14 cellular contexts compared by ENCODE assay signal in genomic region chr10:132774905-132775863, GRCh38. TPM values are rescaled to one million over a fixed set of nuclear protein-coding genes. Genes with fewer than 3 reads are reported as not detected.
DNase-seq lines count a peak whose midpoint lies in the region; ATAC-seq and TF ChIP-seq lines count a peak whose summit lies in the region.
"Had no signal": no experiment of that assay in that cellular context is flagged by ENCODE, and none has a peak within 500 bp of the region (broad histone marks: within the 10 kb centered on the region; RNA-seq: fewer than 3 reads in every experiment).

No MANE protein-coding gene starts in this region.

- no peaks in the 10 kb centered on the region for H3K9me3 ChIP-seq in Peyer's patch
- H3K9me3 ChIP-seq in upper lobe of right lung, result no peaks in the 10 kb centered on the region
- H3K9me3 ChIP-seq: vagina had no signal

- no peak overlapping the region for H3K4me3 Mint-ChIP-seq in activated T-cell treated with anti-CD3 and anti-CD28 coated beads, Interleukin-2, amount 50 U/mL, for 72 hours
- H3K4me3 Mint-ChIP-seq: activated naive CD8-positive, alpha-beta T cell; CD4-positive, CD25-positive, alpha-beta regulatory T cell; T-helper 2 cell treated with Interferon-gamma antibody and Interleukin-4, amounts not matched to agents 5 μg/mL and 100 μg/mL, for 36 hours had no signal

- H3K36me3 ChIP-seq in Peyer's patch, result peaks cover 0 to 29% (median 0%) of the 10 kb centered on the region in 3 donors
- H3K36me3 ChIP-seq in upper lobe of right lung, result peaks cover 7% of the 10 kb centered on the region

- H3K27ac Mint-ChIP-seq in activated T-cell treated with anti-CD3 and anti-CD28 coated beads, Interleukin-2, amount 50 U/mL, for 72 hours, result no peak overlapping the region
- H3K27ac Mint-ChIP-seq: activated naive CD8-positive, alpha-beta T cell; T-helper 2 cell treated with Interferon-gamma antibody and Interleukin-4, amounts not matched to agents 5 μg/mL and 100 μg/mL, for 36 hours had no signal

- TF ChIP-seq POLR2A in Peyer's patch (IDR thresholded peaks at IDR 0.05), result no peak

- DNase-seq in left ventricle myocardium superior (no peak), cardiac septum (ENCODE audit: low spot score) (no peak), Peyer's patch (peak in 2 of 3 donors; percentile 58 to 63), hypothalamus (lab: John Stamatoyannopoulos, UW) (peak in 50 of 51 donors; percentile 26 to 99 (median 81)), upper lobe of right lung (no peak), UCSD-AML1 (lab: John Stamatoyannopoulos, UW; ENCODE audit: unreplicated experiment) (no peak)
- DNase-seq in activated T-cell treated with anti-CD3 and anti-CD28 coated beads, Interleukin-2, amount 50 U/mL, for 72 hours, result no peak
- DNase-seq: CD4-positive, CD25-positive, alpha-beta regulatory T cell; effector CD4-positive, alpha-beta T cell had no signal

- TF ChIP-seq CTCF in Peyer's patch (IDR thresholded peaks at IDR 0.05), result no peak
- TF ChIP-seq CTCF in upper lobe of right lung (IDR thresholded peaks at IDR 0.05), result no peak

- H3K27ac ChIP-seq in Peyer's patch (no peak overlapping the region), upper lobe of right lung (no peak overlapping the region)
- H3K27ac ChIP-seq: vagina had no signal

- no peaks in the 10 kb centered on the region for H3K4me1 Mint-ChIP-seq in activated T-cell treated with anti-CD3 and anti-CD28 coated beads, Interleukin-2, amount 50 U/mL, for 72 hours (ENCODE audit: low read depth)
- H3K4me1 Mint-ChIP-seq: CD4-positive, CD25-positive, alpha-beta regulatory T cell had no signal

- no peaks in the 10 kb centered on the region for H3K4me1 ChIP-seq in Peyer's patch
- H3K4me1 ChIP-seq in upper lobe of right lung, result no peaks in the 10 kb centered on the region
- H3K4me1 ChIP-seq: vagina had no signal

- H3K27me3 Mint-ChIP-seq in activated T-cell treated with anti-CD3 and anti-CD28 coated beads, Interleukin-2, amount 50 U/mL, for 72 hours (ENCODE audit: low read depth), result no peaks in the 10 kb centered on the region
- H3K27me3 Mint-ChIP-seq: activated naive CD8-positive, alpha-beta T cell; CD4-positive, CD25-positive, alpha-beta regulatory T cell had no signal

- no peaks in the 10 kb centered on the region for H3K9me3 Mint-ChIP-seq in activated T-cell treated with anti-CD3 and anti-CD28 coated beads, Interleukin-2, amount 50 U/mL, for 72 hours
- H3K9me3 Mint-ChIP-seq: T-helper 2 cell treated with Interferon-gamma antibody and Interleukin-4, amounts not matched to agents 5 μg/mL and 100 μg/mL, for 36 hours had no signal

- H3K36me3 Mint-ChIP-seq in activated T-cell treated with anti-CD3 and anti-CD28 coated beads, Interleukin-2, amount 50 U/mL, for 72 hours (ENCODE audit: insufficient read depth in 2 of 2), result no peaks in the 10 kb centered on the region

- intact Hi-C loops in left ventricle myocardium superior (cut with micrococcal nuclease), result no loop called here
- intact Hi-C loops in cardiac septum (cut with DNase I), result no loop called here
- intact Hi-C loops in upper lobe of right lung (cut with DNase I), result no loop called here

- ATAC-seq in left ventricle myocardium superior, result peak; percentile 55
- peak; percentile 51 for ATAC-seq in upper lobe of right lung
- no peak for ATAC-seq in activated T-cell treated with anti-CD3 and anti-CD28 coated beads, Interleukin-2, amount 50 U/mL, for 72 hours (replicated peaks in 1 of 2)
- no peak for ATAC-seq in HG02938 (IDR thresholded peaks at IDR 0.05; ENCODE audit: unreplicated experiment)

- no peak overlapping the region for H3K4me3 ChIP-seq in Peyer's patch
- H3K4me3 ChIP-seq in upper lobe of right lung, result no peak overlapping the region
- H3K4me3 ChIP-seq: vagina had no signal

- H3K27me3 ChIP-seq in Peyer's patch, result no peaks in the 10 kb centered on the region
- no peaks in the 10 kb centered on the region for H3K27me3 ChIP-seq in upper lobe of right lung
- H3K27me3 ChIP-seq: vagina had no signal

RNA-seq across cellular contexts. Expression of gene NKX6-2, which starts 10.8 kb away (rescaled TPM):
- total RNA-seq in left ventricle myocardium superior, result not detected
- not detected for total RNA-seq in cardiac septum
- total RNA-seq in Peyer's patch, result not detected
- not detected for total RNA-seq in upper lobe of right lung
- not detected for total RNA-seq in activated T-cell treated with anti-CD3 and anti-CD28 coated beads, Interleukin-2, amount 50 U/mL, for 72 hours
- total RNA-seq: CD4-positive, CD25-positive, alpha-beta regulatory T cell; mononuclear cell had no signal

Comparison
In these comparisons a context has a peak if more than half of its experiments do, and no peak if none do; other contexts are left out.
1. ATAC-seq: peak in left ventricle myocardium superior (single experiment) and upper lobe of right lung (single experiment); none in activated T-cell treated with anti-CD3 and anti-CD28 coated beads, Interleukin-2, amount 50 U/mL, for 72 hours (0 of 2) and HG02938 (single experiment).
2. DNase-seq: peak in Peyer's patch (2 of 3) and hypothalamus (50 of 51); none in left ventricle myocardium superior (single experiment), cardiac septum (single experiment), upper lobe of right lung (single experiment), activated T-cell treated with anti-CD3 and anti-CD28 coated beads, Interleukin-2, amount 50 U/mL, for 72 hours (0 of 2) and UCSD-AML1 (single experiment).